Comparison of ENCODE assay signal across 1 cellular context in genomic region chr2:62200291-62200841, GRCh38.
TF ChIP-seq lines count a peak whose summit lies in the region.

No MANE protein-coding gene starts in this region.

TF ChIP-seq in GM23338, 12 proteins besides CTCF, POLR2A, EP300 and RAD21 (continued from another document):
- TF ChIP-seq REST (IDR thresholded peaks at IDR 0.05; ENCODE audit: unreplicated experiment) = no peak
- TF ChIP-seq ETS1 (IDR thresholded peaks at IDR 0.05) = no peak
- TF ChIP-seq ZNF462 (CRISPR knock-in tag; IDR thresholded peaks at IDR 0.05) = no peak
- no peak for TF ChIP-seq STAT1 (IDR thresholded peaks at IDR 0.05; ENCODE audit: unreplicated experiment)
- TF ChIP-seq EZH2 (IDR thresholded peaks at IDR 0.05; ENCODE audit: low read depth, unreplicated experiment) = no peak
- no peak for TF ChIP-seq CREB1 (CRISPR knock-in tag; IDR thresholded peaks at IDR 0.05; ENCODE audit: low read depth)
- no peak for TF ChIP-seq POLR2AphosphoS5 (IDR thresholded peaks at IDR 0.05; ENCODE audit: low read depth)
- TF ChIP-seq ZNF114 (CRISPR knock-in tag; IDR thresholded peaks at IDR 0.05) = no peak
- no peak for TF ChIP-seq NANOG (IDR thresholded peaks at IDR 0.05; ENCODE audit: borderline replicate concordance)
- TF ChIP-seq EZH2phosphoT487 (IDR thresholded peaks at IDR 0.05; ENCODE audit: unreplicated experiment) = no peak
